Comparison of ENCODE assay signal across 22 cellular contexts in the genomic region with DNA sequence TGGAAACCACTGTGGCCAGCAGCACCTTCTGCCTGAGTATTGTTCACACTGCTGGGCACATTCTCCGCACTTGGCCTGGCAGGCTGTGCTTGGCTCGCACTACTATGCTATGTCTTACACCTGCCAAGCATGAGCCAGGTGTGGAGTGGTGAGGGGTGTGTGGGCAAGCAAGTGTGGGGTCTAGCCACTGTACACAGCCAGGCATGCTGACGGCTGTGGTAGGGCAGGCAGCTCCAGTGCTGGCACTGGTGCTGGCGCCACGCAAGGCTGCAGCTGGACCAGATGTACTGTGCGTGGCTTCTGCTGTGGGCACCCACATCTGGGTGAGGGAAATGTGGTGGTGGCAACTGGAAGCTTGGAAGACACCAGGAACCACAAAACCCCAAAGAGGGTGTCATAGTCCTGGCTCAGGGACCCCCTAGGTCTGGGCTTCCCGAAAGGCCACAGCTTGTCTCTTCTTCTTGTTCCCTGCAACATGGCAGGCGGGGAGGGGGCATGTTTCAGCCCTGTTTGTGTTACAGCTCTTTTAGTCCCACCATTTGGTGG.
DNase-seq lines count a peak whose midpoint lies in the region; ATAC-seq and TF ChIP-seq lines count a peak whose summit lies in the region.
"Had no signal": no experiment of that assay in that cellular context is flagged by ENCODE, and none has a peak within 500 bp of the region (broad histone marks: within the 10 kb centered on the region; RNA-seq: fewer than 3 reads in every experiment).

No MANE protein-coding gene starts in this region.

- H3K27ac ChIP-seq in left ventricle myocardium inferior (replicated peaks) (no peak overlapping the region), neuronal stem cell (replicated peaks; ENCODE audit: low read length) (no peak overlapping the region), trophoblast cell (ENCODE audit: low read depth, low read length) (no peak overlapping the region)
- H3K27ac ChIP-seq: 22Rv1; BLaER1 treated with 17β-estradiol and CSF1 and Interleukin-3, amounts not matched to agents 10 nM and 100 nM had no signal

- no CpG with 5 or more reads among the region's 8 CpGs for WGBS in neuronal stem cell (ENCODE audit: extremely low coverage in 2 of 2, insufficient read length in 2 of 2, insufficient replicate concordance in 1 of 2), 2 donors
- no CpG with 5 or more reads among the region's 8 CpGs for WGBS in trophoblast cell (ENCODE audit: extremely low coverage, insufficient coverage, insufficient read length)

- peak overlapping the region; percentile 32 for H2BK15ac ChIP-seq in neuronal stem cell (ENCODE audit: low read length)

- no peaks in the 10 kb centered on the region for H3K9me3 ChIP-seq in left ventricle myocardium inferior (replicated peaks)
- H3K9me3 ChIP-seq in neuronal stem cell (replicated peaks in 1 of 2; ENCODE audit: control insufficient read depth in 2 of 2, insufficient read depth in 1 of 2, low read depth in 1 of 2, low read length in 2 of 2) = peaks cover 5% of the 10 kb centered on the region in 2 donors
- H3K9me3 ChIP-seq in trophoblast cell (ENCODE audit: insufficient read depth, low read depth, low read length) = peaks cover 5% of the 10 kb centered on the region
- H3K9me3 ChIP-seq: HAP-1 had no signal

- H3K79me2 ChIP-seq in trophoblast cell (ENCODE audit: control insufficient read depth, insufficient read depth, low read length, poor library complexity) = no peaks in the 10 kb centered on the region

- H3K14ac ChIP-seq in neuronal stem cell (ENCODE audit: low read length) = no peak overlapping the region
- H3K14ac ChIP-seq in trophoblast cell (ENCODE audit: low read length) = no peak overlapping the region

- peak overlapping the region; percentile 31 for H3K4me3 Mint-ChIP-seq in endothelial cell (ENCODE audit: unreplicated experiment)
- H3K4me3 Mint-ChIP-seq in nephron progenitor cell = no peak overlapping the region
- H3K4me3 Mint-ChIP-seq: B cell; CD14-positive monocyte; CD4-positive, alpha-beta T cell; CD8-positive, alpha-beta memory T cell; GM23338; HFFc6 had no signal

- H3K4ac ChIP-seq in neuronal stem cell (ENCODE audit: low read length) = no peak overlapping the region
- no peak overlapping the region for H3K4ac ChIP-seq in trophoblast cell (ENCODE audit: low read depth, low read length)

- H3K4me2 ChIP-seq in neuronal stem cell (ENCODE audit: insufficient read depth, low read length, poor library complexity, severe bottlenecking) (no peak overlapping the region), trophoblast cell (ENCODE audit: low read length) (no peak overlapping the region)
- H3K4me2 ChIP-seq: BLaER1 treated with 17β-estradiol and CSF1 and Interleukin-3, amounts not matched to agents 10 nM and 100 nM; GM23338 had no signal

- H3K36me3 ChIP-seq in left ventricle myocardium inferior (peaks cover 46% of the 10 kb centered on the region), neuronal stem cell (replicated peaks in 1 of 2; ENCODE audit: control insufficient read depth in 2 of 2, insufficient read depth in 2 of 2, low read length in 2 of 2) (peaks cover 19 to 47% of the 10 kb centered on the region in 2 donors), trophoblast cell (ENCODE audit: control insufficient read depth in 1 of 2, insufficient read depth in 2 of 2, low read length in 2 of 2) (peaks cover 0 to 1% of the 10 kb centered on the region in 2 experiments)

- H2AFZ ChIP-seq in neuronal stem cell (ENCODE audit: low read length) (no peak overlapping the region), trophoblast cell (ENCODE audit: insufficient read depth, low read length, poor library complexity) (no peak overlapping the region)
- H2AFZ ChIP-seq: GM23338 had no signal

- no peak overlapping the region for H3K27ac Mint-ChIP-seq in endothelial cell (ENCODE audit: unreplicated experiment)
- no peak overlapping the region for H3K27ac Mint-ChIP-seq in nephron progenitor cell
- H3K27ac Mint-ChIP-seq: B cell; CD14-positive monocyte; CD4-positive, alpha-beta T cell; GM23338; HFFc6 had no signal

- H3K27me3 Mint-ChIP-seq in endothelial cell (ENCODE audit: unreplicated experiment) = no peaks in the 10 kb centered on the region
- no peaks in the 10 kb centered on the region for H3K27me3 Mint-ChIP-seq in nephron progenitor cell (ENCODE audit: low read depth, poor library complexity)
- H3K27me3 Mint-ChIP-seq: B cell; CD4-positive, alpha-beta T cell; CD8-positive, alpha-beta memory T cell had no signal

- no peak for ATAC-seq in left ventricle myocardium superior
- ATAC-seq in sciatic nerve = no peak
- ATAC-seq: GM12878, GM23338 had no signal

- H3K18ac ChIP-seq in neuronal stem cell (ENCODE audit: low read length) (peak overlapping the region; percentile 82), trophoblast cell (ENCODE audit: low read length) (no peak overlapping the region)

- H3K36me3 Mint-ChIP-seq in endothelial cell (ENCODE audit: low read depth, unreplicated experiment) = peaks cover 20% of the 10 kb centered on the region
- H3K36me3 Mint-ChIP-seq in nephron progenitor cell (ENCODE audit: low read depth) = peaks cover 58% of the 10 kb centered on the region

- TF ChIP-seq CTCF in left ventricle myocardium inferior (IDR thresholded peaks at IDR 0.05; ENCODE audit: borderline replicate concordance) = no peak
- TF ChIP-seq CTCF in endothelial cell (IDR thresholded peaks at IDR 0.05; ENCODE audit: unreplicated experiment) = no peak
- TF ChIP-seq CTCF in nephron progenitor cell (IDR thresholded peaks at IDR 0.05) = no peak

- H3K79me1 ChIP-seq in neuronal stem cell (ENCODE audit: low read depth, low read length) (peaks cover 4% of the 10 kb centered on the region), trophoblast cell (ENCODE audit: low read length) (no peaks in the 10 kb centered on the region)

- H3K4me1 ChIP-seq in left ventricle myocardium inferior = no peaks in the 10 kb centered on the region
- peaks cover 0 to 6% of the 10 kb centered on the region in 2 donors for H3K4me1 ChIP-seq in neuronal stem cell (ENCODE audit: control insufficient read depth in 2 of 2, insufficient read depth in 1 of 2, low read depth in 1 of 2, low read length in 2 of 2)
- H3K4me1 ChIP-seq in trophoblast cell (ENCODE audit: control insufficient read depth in 1 of 2, insufficient read depth in 2 of 2, low read length in 2 of 2) = no peaks in the 10 kb centered on the region
- H3K4me1 ChIP-seq: HAP-1 had no signal

- H2BK120ac ChIP-seq in neuronal stem cell (ENCODE audit: low read depth, low read length) (no peak overlapping the region), trophoblast cell (ENCODE audit: insufficient read depth, low read length, poor library complexity) (no peak overlapping the region)

- H3K27me3 ChIP-seq in left ventricle myocardium inferior (ENCODE audit: low read depth) (no peaks in the 10 kb centered on the region), neuronal stem cell (ENCODE audit: control insufficient read depth in 3 of 3, insufficient read depth in 3 of 3, low read depth in 1 of 3, low read length in 3 of 3) (no peaks in the 10 kb centered on the region), trophoblast cell (ENCODE audit: insufficient read depth, low read length) (no peaks in the 10 kb centered on the region)
- H3K27me3 ChIP-seq: BLaER1 treated with 17β-estradiol and CSF1 and Interleukin-3, amounts not matched to agents 10 nM and 100 nM had no signal

- DNase-seq in left ventricle myocardium superior (peak; percentile 9), left ventricle myocardium inferior (no peak), endothelial cell (ENCODE audit: low spot score) (no peak), neuronal stem cell (ENCODE audit: low spot score) (no peak), trophoblast cell (no peak), nephron progenitor cell (no peak), sciatic nerve (ENCODE audit: low spot score) (no peak), mucosa of gallbladder (ENCODE audit: low spot score) (no peak)
- DNase-seq: CD4-positive, alpha-beta T cell; CD8-positive, alpha-beta memory T cell; DMS 273 treated with DMSO at 0.1 percent for 48 hours; DMS79; EL; GDM1; HFFc6 had no signal

- peak overlapping the region; percentile 76 for H3K23ac ChIP-seq in neuronal stem cell (ENCODE audit: low read depth, low read length, poor library complexity)
- H3K23ac ChIP-seq in trophoblast cell (ENCODE audit: low read length) = no peak overlapping the region

- H2AK5ac ChIP-seq in neuronal stem cell (ENCODE audit: low read depth, low read length) = peak overlapping the region; percentile 16
- no peak overlapping the region for H2AK5ac ChIP-seq in trophoblast cell (ENCODE audit: low read length)

- H3K4me3 ChIP-seq in left ventricle myocardium inferior = no peak overlapping the region
- H3K4me3 ChIP-seq in neuronal stem cell (ENCODE audit: low read length in 2 of 2) = peak overlapping the region in 1 of 2 donors; percentile 44
- peak overlapping the region; percentile 58 for H3K4me3 ChIP-seq in trophoblast cell (ENCODE audit: low read depth, low read length)
- H3K4me3 ChIP-seq: GM12878, GM23338, HAP-1 had no signal

- peaks cover 4% of the 10 kb centered on the region for H3K9me3 Mint-ChIP-seq in endothelial cell (ENCODE audit: unreplicated experiment)
- H3K9me3 Mint-ChIP-seq in nephron progenitor cell = peaks cover 13% of the 10 kb centered on the region
- H3K9me3 Mint-ChIP-seq: CD4-positive, alpha-beta T cell; HFFc6 had no signal

- H3K4me1 Mint-ChIP-seq in endothelial cell (ENCODE audit: unreplicated experiment) = peaks cover 4% of the 10 kb centered on the region
- H3K4me1 Mint-ChIP-seq in nephron progenitor cell = peaks cover 23% of the 10 kb centered on the region
- H3K4me1 Mint-ChIP-seq: B cell had no signal

- H3K9ac ChIP-seq in neuronal stem cell (ENCODE audit: low read depth, low read length, poor library complexity) (peak overlapping the region; percentile 71), trophoblast cell (ENCODE audit: low read length) (no peak overlapping the region)
- H3K9ac ChIP-seq: BLaER1 treated with 17β-estradiol and CSF1 and Interleukin-3, amounts not matched to agents 10 nM and 100 nM had no signal

- H4K91ac ChIP-seq in neuronal stem cell (ENCODE audit: low read depth, low read length, poor library complexity) (no peak overlapping the region), trophoblast cell (ENCODE audit: low read depth, low read length) (no peak overlapping the region)

- H4K12ac ChIP-seq in trophoblast cell (ENCODE audit: low read depth, low read length) = no peak overlapping the region

- intact Hi-C loops in left ventricle myocardium superior (cut with micrococcal nuclease) = no loop called here
- intact Hi-C loops in left ventricle myocardium inferior (cut with micrococcal nuclease) = no loop called here
- intact Hi-C loops in sciatic nerve (cut with DNase I) = no loop called here

- H2BK5ac ChIP-seq in neuronal stem cell (ENCODE audit: low read length) (no peak overlapping the region), trophoblast cell (ENCODE audit: low read depth, low read length, poor library complexity) (no peak overlapping the region)

- H2BK12ac ChIP-seq in neuronal stem cell (ENCODE audit: low read length) = no peak overlapping the region
- H2BK12ac ChIP-seq in trophoblast cell (ENCODE audit: low read length) = no peak overlapping the region

- H4K8ac ChIP-seq in neuronal stem cell (ENCODE audit: low read depth, low read length) (no peak overlapping the region), trophoblast cell (ENCODE audit: low read depth, low read length) (no peak overlapping the region)
